13 cellular contexts compared by ENCODE assay signal in the genomic region with DNA sequence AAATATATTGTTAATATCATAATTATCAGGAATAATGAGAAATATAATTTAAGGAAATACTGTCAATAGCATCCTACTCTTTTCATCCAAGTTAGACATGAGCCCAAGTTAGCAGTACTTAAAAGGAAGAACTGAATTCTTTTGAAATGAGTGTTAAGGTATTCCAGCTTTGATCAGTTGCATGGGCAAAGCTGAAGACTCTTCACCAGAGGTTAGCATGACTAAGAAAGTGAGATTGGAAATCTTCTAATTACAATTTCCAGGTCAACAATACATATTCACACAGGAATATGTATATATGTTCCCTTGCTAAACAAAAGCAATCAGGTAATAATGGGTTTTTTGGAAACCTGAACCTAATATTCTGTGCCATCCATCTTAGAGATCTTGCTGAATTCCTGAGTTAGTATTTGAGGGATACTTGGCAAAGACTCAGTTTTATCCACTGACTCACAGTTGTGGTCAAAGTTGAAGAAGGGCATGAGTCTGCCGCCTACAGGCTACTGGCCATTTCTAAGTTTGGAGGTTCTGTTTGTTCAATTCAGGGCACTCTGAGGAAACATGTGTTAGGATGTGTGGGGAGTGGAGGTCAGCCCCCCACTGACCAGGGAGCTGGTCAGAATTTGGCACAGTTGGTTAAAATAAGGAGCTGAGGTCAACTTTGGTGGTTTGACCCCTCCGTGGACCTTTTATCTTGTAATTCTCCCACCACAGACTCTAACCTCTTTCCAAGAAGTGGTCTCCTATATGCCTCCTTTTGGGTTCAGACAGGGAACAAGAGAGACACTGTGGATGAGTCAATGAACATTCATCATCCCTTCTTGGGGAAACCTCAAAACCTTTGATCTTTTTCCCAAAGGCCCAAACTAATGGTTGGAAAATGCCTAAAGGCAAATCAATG.
A peak's percentile ranks its signal among the peaks of the same experiment; 100 is the strongest.
DNase-seq lines count a peak whose midpoint lies in the region; ATAC-seq, FAIRE-seq and TF ChIP-seq lines count a peak whose summit lies in the region.
"Had no signal": no experiment of that assay in that cellular context is flagged by ENCODE, and none has a peak within 500 bp of the region (broad histone marks: within the 10 kb centered on the region; RNA-seq: fewer than 3 reads in every experiment).

No MANE protein-coding gene starts in this region.

- CTCF ChIA-PET in endothelial cell of umbilical vein (lab: Charles Lee) (interaction anchor here (1.4 to 4.7 kb wide), 2 partner anchors 46 to 48 kb away, joined by 5 to 30 read pairs; no protein-coding TSS in a partner anchor), T-cell (lab: Charles Lee) (no interaction called here)

- TF ChIP-seq POLR2A in endothelial cell of umbilical vein (IDR thresholded peaks at IDR 0.05; ENCODE audit: low read depth, low read length) = no peak

- H3K4me1 ChIP-seq in GM23248 (ENCODE audit: insufficient read depth) (peaks cover 49% of the 10 kb centered on the region), endothelial cell of umbilical vein (ENCODE audit: control insufficient read depth, extremely low read depth, insufficient read depth, low read length) (peaks cover 41% of the 10 kb centered on the region), mesendoderm (ENCODE audit: control insufficient read depth, low read depth, low read length) (no peaks in the 10 kb centered on the region)

- TF ChIP-seq CTCF in endothelial cell of umbilical vein (IDR thresholded peaks at IDR 0.05; ENCODE audit: extremely low read depth in 1 of 2, insufficient read depth in 1 of 2, low read depth in 1 of 2, low read length in 2 of 2) = peak in 1 of 2 donors; percentile 29

- ATAC-seq in T-cell (replicated peaks in 1 of 4) = no peak
- ATAC-seq: stimulated activated memory B cell treated with anti-CD40 and anti-IgM and Interleukin-4, amounts not matched to agents 10 μg/mL and 1 μg/mL and 100 μg/mL, for 72 hours had no signal

- H3K4me3 ChIP-seq in GM23248 (no peak overlapping the region), endothelial cell of umbilical vein (replicated peaks in 1 of 3; ENCODE audit: insufficient read depth in 1 of 3, low read depth in 1 of 3, low read length in 3 of 3) (no peak overlapping the region), skeletal muscle cell (ENCODE audit: low read depth, low read length) (no peak overlapping the region), mesendoderm (ENCODE audit: low read length) (no peak overlapping the region)
- H3K4me3 ChIP-seq: skin epidermis had no signal

- H3K4me3 Mint-ChIP-seq in T-cell = no peak overlapping the region
- H3K4me3 Mint-ChIP-seq: activated naive CD4-positive, alpha-beta T cell treated with anti-CD3 and anti-CD28 coated beads for 36 hours; stimulated activated memory B cell treated with anti-CD40 and anti-IgM and Interleukin-4, amounts not matched to agents 10 μg/mL and 1 μg/mL and 100 μg/mL, for 72 hours had no signal

- H3K9me1 ChIP-seq in endothelial cell of umbilical vein (replicated peaks; ENCODE audit: control insufficient read depth, extremely low read depth, insufficient read depth, low read length) = no peaks in the 10 kb centered on the region

- no peak overlapping the region for H3K23ac ChIP-seq in mesendoderm (ENCODE audit: low read length)

- intact Hi-C loops in endothelial cell of umbilical vein (cut with micrococcal nuclease) = loop anchor here (2.0 kb wide), 2 partner anchors 19 to 45 kb away; no protein-coding TSS in a partner anchor

- H3K4me2 ChIP-seq in GM23248 (ENCODE audit: unreplicated experiment) (peak overlapping the region; percentile 26), endothelial cell of umbilical vein (ENCODE audit: insufficient read depth, low read length) (peak overlapping the region; percentile 21), mesendoderm (ENCODE audit: low read length) (no peak overlapping the region)

- dilution Hi-C loops in endothelial cell of umbilical vein (cut with MboI; ENCODE audit: extremely low pct_ligation_motif_present, low sequenced_read_pairs) = no loop called here

- peaks cover 0 to 8% (median 0%) of the 10 kb centered on the region in 3 donors for H3K4me1 Mint-ChIP-seq in T-cell

- WGBS in GM23248 (ENCODE audit: low coverage in 1 of 2, low lambda C conversion rate in 2 of 2, missing lambda C conversion rate in 2 of 2), 2 experiments = 0 to 3% methylated on average over 2 of the region's 2 CpGs
- no CpG with 5 or more reads among the region's 2 CpGs for WGBS in mesendoderm (ENCODE audit: extremely low coverage, insufficient coverage, low lambda C conversion rate)

- no peak overlapping the region for H3K18ac ChIP-seq in mesendoderm (ENCODE audit: low read length)

- no peak overlapping the region for H3K4ac ChIP-seq in mesendoderm (ENCODE audit: low read depth, low read length)

- DNase-seq in GM23248 (peak; percentile 91), RCC 7860 (ENCODE audit: low spot score) (peak; percentile 91), endothelial cell of umbilical vein (ENCODE audit: low read depth, low spot score) (peak; percentile 60), skeletal muscle cell (ENCODE audit: low read depth) (peak; percentile 67), T-cell (no peak), mesendoderm (no peak), NCI-H446 (lab: John Stamatoyannopoulos, UW) (no peak), substantia nigra (lab: John Stamatoyannopoulos, UW) (no peak)
- DNase-seq: activated naive CD4-positive, alpha-beta T cell treated with anti-CD3 and anti-CD28 coated beads for 36 hours; Karpas-422 had no signal

- H3K56ac ChIP-seq in mesendoderm (ENCODE audit: low read length) = no peak overlapping the region

- H3K9ac ChIP-seq in GM23248 (no peak overlapping the region), endothelial cell of umbilical vein (replicated peaks; ENCODE audit: extremely low read depth, insufficient read depth, low read length) (no peak overlapping the region), mesendoderm (ENCODE audit: low read length) (no peak overlapping the region)

- H4K20me1 ChIP-seq in GM23248 (ENCODE audit: insufficient read depth) = no peaks in the 10 kb centered on the region
- H4K20me1 ChIP-seq in endothelial cell of umbilical vein (replicated peaks; ENCODE audit: control insufficient read depth, extremely low read depth, insufficient read depth, low read length) = no peaks in the 10 kb centered on the region

- BruUV-seq in endothelial cell of umbilical vein (replicated peaks; lab: Mats Ljungman, UMichigan) = no TSS peak

- POLR2A ChIA-PET in endothelial cell of umbilical vein (lab: Charles Lee) (no interaction called here), T-cell (lab: Charles Lee) (no interaction called here)

- H3K9me3 ChIP-seq in GM23248 (ENCODE audit: low read depth) (no peaks in the 10 kb centered on the region), endothelial cell of umbilical vein (replicated peaks; ENCODE audit: control insufficient read depth, insufficient read depth, low read length) (no peaks in the 10 kb centered on the region)

- H3K27me3 ChIP-seq in GM23248 (replicated peaks; ENCODE audit: insufficient read depth) (no peaks in the 10 kb centered on the region), endothelial cell of umbilical vein (ENCODE audit: control insufficient read depth in 2 of 2, insufficient read depth in 2 of 2, low read length in 2 of 2) (no peaks in the 10 kb centered on the region), mesendoderm (ENCODE audit: insufficient read depth, low read length, poor library complexity) (no peaks in the 10 kb centered on the region)

- FAIRE-seq in RCC 7860 (lab: Jason Lieb, UNC) (peak; percentile 94), endothelial cell of umbilical vein (lab: Jason Lieb, UNC) (peak; percentile 77)
- FAIRE-seq: frontal cortex had no signal

- no peak overlapping the region for H2AK5ac ChIP-seq in mesendoderm (ENCODE audit: low read length)

- H3K9me3 Mint-ChIP-seq in T-cell = no peaks in the 10 kb centered on the region
- H3K9me3 Mint-ChIP-seq: activated naive CD4-positive, alpha-beta T cell treated with anti-CD3 and anti-CD28 coated beads for 36 hours; stimulated activated memory B cell treated with anti-CD40 and anti-IgM and Interleukin-4, amounts not matched to agents 10 μg/mL and 1 μg/mL and 100 μg/mL, for 72 hours had no signal

- H3K79me1 ChIP-seq in mesendoderm (ENCODE audit: low read length) = no peaks in the 10 kb centered on the region

- H2AFZ ChIP-seq in GM23248 (no peak overlapping the region), endothelial cell of umbilical vein (ENCODE audit: low read depth, low read length) (no peak overlapping the region)

- no peak overlapping the region for H4K5ac ChIP-seq in mesendoderm (ENCODE audit: low read length)

- no peak overlapping the region for H2BK5ac ChIP-seq in mesendoderm (ENCODE audit: low read length)

- no peak overlapping the region for H2BK120ac ChIP-seq in mesendoderm (ENCODE audit: low read depth, low read length)

- H3K27ac Mint-ChIP-seq in T-cell = no peak overlapping the region
- H3K27ac Mint-ChIP-seq: activated naive CD4-positive, alpha-beta T cell treated with anti-CD3 and anti-CD28 coated beads for 36 hours; stimulated activated memory B cell treated with anti-CD40 and anti-IgM and Interleukin-4, amounts not matched to agents 10 μg/mL and 1 μg/mL and 100 μg/mL, for 72 hours had no signal

- no peak overlapping the region for H2BK15ac ChIP-seq in mesendoderm (replicated peaks; ENCODE audit: low read depth)

- no peaks in the 10 kb centered on the region for H3K36me3 Mint-ChIP-seq in T-cell
- H3K36me3 Mint-ChIP-seq: stimulated activated memory B cell treated with anti-CD40 and anti-IgM and Interleukin-4, amounts not matched to agents 10 μg/mL and 1 μg/mL and 100 μg/mL, for 72 hours had no signal

- in situ Hi-C loops in GM23248 (cut with MboI) = no loop called here

- H3K79me2 ChIP-seq in GM23248 (ENCODE audit: insufficient read depth) (no peaks in the 10 kb centered on the region), endothelial cell of umbilical vein (ENCODE audit: control insufficient read depth, insufficient read depth, low read length) (no peaks in the 10 kb centered on the region), mesendoderm (ENCODE audit: control insufficient read depth, insufficient read depth, low read length) (no peaks in the 10 kb centered on the region)

- H4K8ac ChIP-seq in mesendoderm (ENCODE audit: low read depth, low read length) = no peak overlapping the region

- no peaks in the 10 kb centered on the region for H3K9me2 ChIP-seq in GM23248 (ENCODE audit: insufficient read depth)

- peak overlapping the region; percentile 73 for H3K27ac ChIP-seq in GM23248
- H3K27ac ChIP-seq in endothelial cell of umbilical vein (ENCODE audit: insufficient read depth, low read depth, low read length) = peak overlapping the region; percentile 58
- H3K27ac ChIP-seq in mesendoderm (ENCODE audit: low read depth, low read length) = no peak overlapping the region
- H3K27ac ChIP-seq in substantia nigra (ENCODE audit: low read depth, low read length, poor library complexity, severe bottlenecking) = no peak overlapping the region

- peaks cover 58% of the 10 kb centered on the region for H3F3A ChIP-seq in GM23248 (ENCODE audit: insufficient read depth)

- H3K27me3 Mint-ChIP-seq in T-cell = no peaks in the 10 kb centered on the region
- H3K27me3 Mint-ChIP-seq: stimulated activated memory B cell treated with anti-CD40 and anti-IgM and Interleukin-4, amounts not matched to agents 10 μg/mL and 1 μg/mL and 100 μg/mL, for 72 hours had no signal

- H3K36me3 ChIP-seq in GM23248 (ENCODE audit: low read depth) (no peaks in the 10 kb centered on the region), endothelial cell of umbilical vein (ENCODE audit: control insufficient read depth in 2 of 2, extremely low read depth in 1 of 2, insufficient read depth in 2 of 2, low read length in 2 of 2) (no peaks in the 10 kb centered on the region), mesendoderm (ENCODE audit: control insufficient read depth, insufficient read depth, low read length) (no peaks in the 10 kb centered on the region)

Comparison
In these comparisons a context has a peak if more than half of its experiments do, and no peak if none do; other contexts are left out.
1. DNase-seq: peak in GM23248 (single experiment), RCC 7860 (single experiment), endothelial cell of umbilical vein (single experiment) and skeletal muscle cell (single experiment); none in T-cell (0 of 34), mesendoderm (single experiment), NCI-H446 (0 of 2) and substantia nigra (0 of 49).
2. H3K27ac ChIP-seq: peak in GM23248 (single experiment) and endothelial cell of umbilical vein (single experiment); none in mesendoderm (single experiment) and substantia nigra (single experiment).